In genomic region chr4:140069068-140069467, GRCh38 we compare ENCODE assay signal across 13 cellular contexts.
DNase-seq lines count a peak whose midpoint lies in the region; ATAC-seq and TF ChIP-seq lines count a peak whose summit lies in the region.
"Had no signal": no experiment of that assay in that cellular context is flagged by ENCODE, and none has a peak within 500 bp of the region (broad histone marks: within the 10 kb centered on the region; RNA-seq: fewer than 3 reads in every experiment).

No MANE protein-coding gene starts in this region.

- H3K36me3 Mint-ChIP-seq in neural progenitor cell = no peaks in the 10 kb centered on the region

- no peak overlapping the region for H3K4me3 Mint-ChIP-seq in neural progenitor cell

- no peaks in the 10 kb centered on the region for H3K9me3 ChIP-seq in neural progenitor cell (ENCODE audit: low read depth)
- H3K9me3 ChIP-seq: thyroid gland had no signal

- H3K27ac Mint-ChIP-seq in neural progenitor cell = no peak overlapping the region

- H3K9ac ChIP-seq in neural progenitor cell = no peak overlapping the region

- peak in 1 of 2 donors; percentile 64 for ATAC-seq in left cardiac atrium
- no peak for ATAC-seq in HG03457 (IDR thresholded peaks at IDR 0.05; ENCODE audit: unreplicated experiment)
- no peak for ATAC-seq in GM21515 (IDR thresholded peaks at IDR 0.05; ENCODE audit: unreplicated experiment)

- intact Hi-C loops in left cardiac atrium (cut with DNase I) (no loop called here), cardiac septum (cut with DNase I) (no loop called here)

- H2AFZ ChIP-seq in neural progenitor cell (replicated peaks) = no peak overlapping the region

- peaks cover 6% of the 10 kb centered on the region for H4K20me1 ChIP-seq in neural progenitor cell (ENCODE audit: low read depth)

- in situ Hi-C loops in astrocyte of the spinal cord (cut with HindIII; ENCODE audit: low sequenced_read_pairs) = no loop called here

- H3K27ac ChIP-seq in neural progenitor cell = no peak overlapping the region
- H3K27ac ChIP-seq: thyroid gland had no signal

- no peaks in the 10 kb centered on the region for H3K27me3 ChIP-seq in neural progenitor cell
- H3K27me3 ChIP-seq: thyroid gland had no signal

- DNase-seq in left cardiac atrium (peak; percentile 52), cardiac septum (ENCODE audit: low spot score) (no peak), astrocyte of the spinal cord (ENCODE audit: low read depth, low spot score) (peak; percentile 32), iris pigment epithelial cell (ENCODE audit: low read depth) (peak; percentile 79), neural progenitor cell (ENCODE audit: low spot score) (no peak), foreskin melanocyte (no peak)
- DNase-seq: activated CD4-positive, CD25-positive, alpha-beta regulatory T cell treated with anti-CD3 and anti-CD28 coated beads, Interleukin-2, amount 50 U/mL, for 72 hours; DMS 273 treated with DMSO at 0.1 percent for 48 hours; NCI-H1048; posterior cingulate gyrus had no signal

- TF ChIP-seq CTCF in astrocyte of the spinal cord (IDR thresholded peaks at IDR 0.05; ENCODE audit: low read depth, low read length) = no peak
- no peak for TF ChIP-seq CTCF in neural progenitor cell (IDR thresholded peaks at IDR 0.05)

- H3K4me2 ChIP-seq in neural progenitor cell = no peak overlapping the region

- no peaks in the 10 kb centered on the region for H3K27me3 Mint-ChIP-seq in neural progenitor cell (ENCODE audit: insufficient read depth, low read depth)

- no peaks in the 10 kb centered on the region for H3K9me3 Mint-ChIP-seq in neural progenitor cell

- H3F3A ChIP-seq in neural progenitor cell (ENCODE audit: low read depth) = no peaks in the 10 kb centered on the region

- H3K36me3 ChIP-seq in neural progenitor cell = no peaks in the 10 kb centered on the region
- H3K36me3 ChIP-seq: thyroid gland had no signal

- peaks cover 12% of the 10 kb centered on the region for H3K4me1 Mint-ChIP-seq in neural progenitor cell

- no peaks in the 10 kb centered on the region for H3K4me1 ChIP-seq in neural progenitor cell
- H3K4me1 ChIP-seq: thyroid gland had no signal

- H3K4me3 ChIP-seq in astrocyte of the spinal cord (ENCODE audit: low read depth, low read length) (no peak overlapping the region), neural progenitor cell (no peak overlapping the region)
- H3K4me3 ChIP-seq: thyroid gland had no signal

- H3K79me2 ChIP-seq in neural progenitor cell (ENCODE audit: low read depth) = no peaks in the 10 kb centered on the region

Comparison
In these comparisons a context has a peak if more than half of its experiments do, and no peak if none do; other contexts are left out.
1. DNase-seq: peak in left cardiac atrium (single experiment), astrocyte of the spinal cord (single experiment) and iris pigment epithelial cell (single experiment); none in cardiac septum (single experiment), neural progenitor cell (single experiment) and foreskin melanocyte (single experiment).